15 cellular contexts compared by ENCODE assay signal in genomic region chr7:12162420-12163113, GRCh38. TPM values are rescaled to one million over a fixed set of nuclear protein-coding genes. Genes with fewer than 3 reads are reported as not detected.
DNase-seq lines count a peak whose midpoint lies in the region; ATAC-seq and TF ChIP-seq lines count a peak whose summit lies in the region.
"Had no signal": no experiment of that assay in that cellular context is flagged by ENCODE, and none has a peak within 500 bp of the region (broad histone marks: within the 10 kb centered on the region; RNA-seq: fewer than 3 reads in every experiment).

No MANE protein-coding gene starts in this region.

- H3K27me3 ChIP-seq in skeletal muscle satellite cell (ENCODE audit: control insufficient read depth, insufficient read depth, low read length): no peaks in the 10 kb centered on the region
- H3K27me3 ChIP-seq in H7 (ENCODE audit: control insufficient read depth, insufficient read depth, low read length): no peaks in the 10 kb centered on the region; the same call in 1 of the 2 replicates
- H3K27me3 ChIP-seq in endodermal cell (ENCODE audit: control insufficient read depth, insufficient read depth, low read length, poor library complexity, severe bottlenecking): no peaks in the 10 kb centered on the region
- H3K27me3 ChIP-seq: gastrocnemius medialis, tibial artery had no signal

- H3K27me3 Mint-ChIP-seq in activated T-helper 17 cell treated with anti-CD3 and anti-CD28 coated beads, Interleukin-2, amount 50 U/mL, for 72 hours: no peaks in the 10 kb centered on the region
- H3K27me3 Mint-ChIP-seq in endodermal cell (ENCODE audit: insufficient read depth): no peaks in the 10 kb centered on the region

- H3K4me3 Mint-ChIP-seq in activated T-helper 17 cell treated with anti-CD3 and anti-CD28 coated beads, Interleukin-2, amount 50 U/mL, for 72 hours: no peak overlapping the region
- no peak overlapping the region for H3K4me3 Mint-ChIP-seq in endodermal cell
- H3K4me3 Mint-ChIP-seq: activated CD8-positive, alpha-beta T cell treated with anti-CD3 and anti-CD28 coated beads, Interleukin-2, amount 10 ng/mL, durations not matched to agents 7 days and 5 days; central memory CD8-positive, alpha-beta T cell; nephron had no signal

- H3K9ac ChIP-seq in skeletal muscle satellite cell (ENCODE audit: low read depth, low read length): no peak overlapping the region
- no peak overlapping the region for H3K9ac ChIP-seq in endodermal cell (ENCODE audit: extremely low read depth, low read length, poor library complexity, severe bottlenecking)

- DNase-seq in HT1080 (ENCODE audit: low read depth): peak; percentile 70
- peak; percentile 66 for DNase-seq in fibroblast of pulmonary artery (ENCODE audit: low read depth)
- DNase-seq in H7: no peak
- DNase-seq in endodermal cell: no peak
- no peak for DNase-seq in ecto neural progenitor cell (ENCODE audit: low spot score)
- DNase-seq: activated CD8-positive, alpha-beta T cell treated with anti-CD3 and anti-CD28 coated beads, Interleukin-2, amount 10 ng/mL, durations not matched to agents 7 days and 5 days; activated gamma-delta T cell; gastrocnemius medialis; NCI-H1048; tibial artery had no signal

- TF ChIP-seq CTCF in fibroblast of pulmonary artery (IDR thresholded peaks at IDR 0.05; ENCODE audit: low read length, missing control alignments): no peak
- no peak for TF ChIP-seq CTCF in endodermal cell (conservative IDR thresholded peaks at IDR 0.05)

- H3K36me3 ChIP-seq in skeletal muscle satellite cell (ENCODE audit: insufficient read depth, low read length) (no peaks in the 10 kb centered on the region), H7 (replicated peaks; ENCODE audit: control insufficient read depth, insufficient read depth, low read length) (no peaks in the 10 kb centered on the region), endodermal cell (ENCODE audit: control insufficient read depth, insufficient read depth, low read length) (no peaks in the 10 kb centered on the region)
- H3K36me3 ChIP-seq: gastrocnemius medialis, tibial artery had no signal

- H3K4me1 ChIP-seq in skeletal muscle satellite cell (ENCODE audit: control insufficient read depth, insufficient read depth, low read length): peaks cover 9% of the 10 kb centered on the region
- H3K4me1 ChIP-seq in endodermal cell (ENCODE audit: control insufficient read depth, insufficient read depth, low read length): no peaks in the 10 kb centered on the region
- H3K4me1 ChIP-seq: gastrocnemius medialis, tibial artery had no signal

- peaks cover 5% of the 10 kb centered on the region for H3K9me3 Mint-ChIP-seq in activated T-helper 17 cell treated with anti-CD3 and anti-CD28 coated beads, Interleukin-2, amount 50 U/mL, for 72 hours
- peaks cover 10% of the 10 kb centered on the region for H3K9me3 Mint-ChIP-seq in endodermal cell

- WGBS in endodermal cell (ENCODE audit: insufficient coverage in 1 of 2, insufficient read length in 1 of 2), 2 experiments: 64 to 78% methylated on average over 4 to 5 of the region's 5 CpGs

- peaks cover 4% of the 10 kb centered on the region for H3K4me1 Mint-ChIP-seq in activated T-helper 17 cell treated with anti-CD3 and anti-CD28 coated beads, Interleukin-2, amount 50 U/mL, for 72 hours
- H3K4me1 Mint-ChIP-seq in endodermal cell: no peaks in the 10 kb centered on the region
- H3K4me1 Mint-ChIP-seq: central memory CD8-positive, alpha-beta T cell; nephron had no signal

- peak; percentile 32 for ATAC-seq in activated T-helper 17 cell treated with anti-CD3 and anti-CD28 coated beads, Interleukin-2, amount 50 U/mL, for 72 hours (replicated peaks)
- ATAC-seq in GM21786 (IDR thresholded peaks at IDR 0.05; ENCODE audit: unreplicated experiment): no peak
- ATAC-seq: activated CD8-positive, alpha-beta T cell treated with anti-CD3 and anti-CD28 coated beads, Interleukin-2, amount 10 ng/mL, durations not matched to agents 7 days and 5 days; gastrocnemius medialis had no signal

- no peak overlapping the region for H3K27ac Mint-ChIP-seq in activated T-helper 17 cell treated with anti-CD3 and anti-CD28 coated beads, Interleukin-2, amount 50 U/mL, for 72 hours
- H3K27ac Mint-ChIP-seq in endodermal cell: no peak overlapping the region
- H3K27ac Mint-ChIP-seq: activated CD8-positive, alpha-beta T cell treated with anti-CD3 and anti-CD28 coated beads, Interleukin-2, amount 10 ng/mL, durations not matched to agents 7 days and 5 days; nephron had no signal

- H3K9me3 ChIP-seq in skeletal muscle satellite cell (replicated peaks; ENCODE audit: low read length) (no peaks in the 10 kb centered on the region), endodermal cell (ENCODE audit: control insufficient read depth, low read length) (no peaks in the 10 kb centered on the region)
- H3K9me3 ChIP-seq: gastrocnemius medialis, tibial artery had no signal

- H3K27ac ChIP-seq in endodermal cell (ENCODE audit: low read depth, low read length): no peak overlapping the region
- H3K27ac ChIP-seq: gastrocnemius medialis, tibial artery had no signal

- H3K36me3 Mint-ChIP-seq in activated T-helper 17 cell treated with anti-CD3 and anti-CD28 coated beads, Interleukin-2, amount 50 U/mL, for 72 hours (ENCODE audit: low read depth): no peaks in the 10 kb centered on the region
- H3K36me3 Mint-ChIP-seq in endodermal cell (ENCODE audit: low read depth): no peaks in the 10 kb centered on the region

- no peak overlapping the region for H3K4me3 ChIP-seq in fibroblast of pulmonary artery (replicated peaks; ENCODE audit: low read depth, low read length)
- no peak overlapping the region for H3K4me3 ChIP-seq in skeletal muscle satellite cell (ENCODE audit: low read length)
- H3K4me3 ChIP-seq in H7 (ENCODE audit: insufficient read depth, low read depth, low read length): no peak overlapping the region
- no peak overlapping the region for H3K4me3 ChIP-seq in endodermal cell (ENCODE audit: low read length)
- H3K4me3 ChIP-seq: gastrocnemius medialis, tibial artery had no signal

- peak overlapping the region; percentile 36 for H3K4me2 ChIP-seq in skeletal muscle satellite cell (ENCODE audit: low read length)

RNA-seq across cellular contexts. Expression of gene TMEM106B, which starts 48.5 kb away (rescaled TPM):
- 27.5 and 27.9 TPM in 2 replicates for total RNA-seq in HT1080 (2014; rRNA removed; shearing (Covaris generic))
- 50.4 and 57.2 TPM in 2 replicates for polyA plus RNA-seq in HT1080 (2015; cell fraction: cytosol; rRNA removed)
- polyA plus RNA-seq in HT1080 (2015; cell fraction: nucleus; rRNA removed): 41.2 and 48.7 TPM in 2 replicates
- total RNA-seq in activated T-helper 17 cell treated with anti-CD3 and anti-CD28 coated beads, Interleukin-2, amount 50 U/mL, for 72 hours: 10 to 100 TPM; 17.3 to 22.8 TPM
- 40.0 and 57.0 TPM in 2 replicates for total RNA-seq in skeletal muscle satellite cell (2012; rRNA removed)
- 26.6 and 37.5 TPM in 2 replicates for total RNA-seq in H7 (2014; rRNA removed; shearing (Covaris generic))
- total RNA-seq in endodermal cell: 10 to 100 TPM; 40.3 to 59.6 TPM
- polyA plus RNA-seq in endodermal cell (2013, experiment 1 of 2): 64.6 TPM
- 62.1 TPM for polyA plus RNA-seq in endodermal cell (2013, experiment 2 of 2)

Comparison
In these comparisons a context has a peak if more than half of its experiments do, and no peak if none do; other contexts are left out.
1. DNase-seq: peak in HT1080 (single experiment) and fibroblast of pulmonary artery (single experiment); none in H7 (single experiment), endodermal cell (single experiment) and ecto neural progenitor cell (single experiment).